ENCODE assay signal across 32 cellular contexts in genomic region chr2:215319500-215319899, GRCh38.
"Had no signal": no experiment of that assay in that cellular context is flagged by ENCODE, and none has a peak within 500 bp of the region (broad histone marks: within the 10 kb centered on the region; RNA-seq: fewer than 3 reads in every experiment).

No MANE protein-coding gene starts in this region.

- DNase-seq: naive B cell; naive thymus-derived CD8-positive, alpha-beta T cell; nephron progenitor cell; nucleus accumbens; ovary; posterior cingulate gyrus; psoas muscle; right cardiac atrium; spleen; stimulated activated CD4-positive, alpha-beta T cell treated with anti-CD3 and anti-CD28 coated beads, Interleukin-12 subunit alpha, Interleukin-12 subunit beta, amount 100 ng/mL, for 4 hours; stimulated activated CD4-positive, alpha-beta T cell treated with anti-CD3 and anti-CD28 coated beads, Interleukin-1b, Interleukin-23, amount 100 ng/mL, for 48 hours; stimulated activated CD4-positive, alpha-beta T cell treated with anti-CD3 and anti-CD28 coated beads, Interleukin-4, amount 100 ng/mL, for 1 hour; stimulated activated CD4-positive, alpha-beta T cell treated with anti-CD3 and anti-CD28 coated beads, Interleukin-4, amount 100 ng/mL, for 4 hours; stimulated activated CD8-positive, alpha-beta memory T cell treated with anti-CD3 and anti-CD28 coated beads, Interleukin-4, amount 100 ng/mL, for 48 hours; stimulated activated naive B cell treated with anti-CD40 and anti-IgM and Interleukin-4, amounts not matched to agents 10 μg/mL and 1 μg/mL and 100 μg/mL, for 72 hours; stimulated activated naive CD4-positive, alpha-beta T cell treated with Interleukin-2 at 50 U/mL for 16 hours; stomach; thyroid gland; transverse colon; upper lobe of left lung had no signal

- H3K27ac Mint-ChIP-seq: natural killer cell treated with Interleukin-12 subunit alpha and Interleukin-12 subunit beta and Interleukin-15 and Interleukin-18, amount 100 ng/mL, for 72 hours; nephron progenitor cell; progenitor cell of endocrine pancreas; stimulated activated naive B cell treated with anti-CD40 and anti-IgM and Interleukin-4, amounts not matched to agents 10 μg/mL and 1 μg/mL and 100 μg/mL, for 72 hours; stimulated activated naive CD8-positive, alpha-beta T cell treated with anti-CD3 and anti-CD28 coated beads, Interleukin-15, Interleukin-2, amounts not matched to agents 100 ng/mL and 50 ng/mL, for 24 hours had no signal

- H3K27me3 ChIP-seq: neutrophil, ovary, spleen, stomach, thyroid gland, transverse colon, upper lobe of left lung, vagina had no signal

- H3K4me2 ChIP-seq: smooth muscle cell had no signal

- H3K9me3 Mint-ChIP-seq: naive B cell; naive thymus-derived CD8-positive, alpha-beta T cell; natural killer cell treated with Interleukin-12 subunit alpha and Interleukin-12 subunit beta and Interleukin-15 and Interleukin-18, amount 100 ng/mL, for 72 hours; neural crest cell; stimulated activated naive B cell treated with anti-CD40 and anti-IgM and Interleukin-4, amounts not matched to agents 10 μg/mL and 1 μg/mL and 100 μg/mL, for 72 hours; stimulated activated naive CD8-positive, alpha-beta T cell treated with anti-CD3 and anti-CD28 coated beads, Interleukin-15, Interleukin-2, amounts not matched to agents 100 ng/mL and 50 ng/mL, for 24 hours had no signal

- H3K9me3 ChIP-seq: neutrophil, ovary, psoas muscle, spleen, stomach, thoracic aorta, thyroid gland, transverse colon, upper lobe of left lung, vagina had no signal

- H3K27me3 Mint-ChIP-seq: naive B cell; naive thymus-derived CD8-positive, alpha-beta T cell; natural killer cell treated with Interleukin-12 subunit alpha and Interleukin-12 subunit beta and Interleukin-15 and Interleukin-18, amount 100 ng/mL, for 72 hours; progenitor cell of endocrine pancreas; stimulated activated naive B cell treated with anti-CD40 and anti-IgM and Interleukin-4, amounts not matched to agents 10 μg/mL and 1 μg/mL and 100 μg/mL, for 72 hours; stimulated activated naive CD8-positive, alpha-beta T cell treated with anti-CD3 and anti-CD28 coated beads, Interleukin-15, Interleukin-2, amounts not matched to agents 100 ng/mL and 50 ng/mL, for 24 hours had no signal

- FAIRE-seq: urothelium cell line had no signal

- H3K4me3 ChIP-seq: ovary, psoas muscle, skin epidermis, smooth muscle cell, spleen, stomach, thoracic aorta, thyroid gland, transverse colon, upper lobe of left lung, vagina had no signal

- H3K36me3 ChIP-seq: neutrophil, ovary had no signal

- ATAC-seq: naive thymus-derived CD8-positive, alpha-beta T cell; natural killer cell treated with Interleukin-12 subunit alpha and Interleukin-12 subunit beta and Interleukin-15 and Interleukin-18, amount 100 ng/mL, for 72 hours; psoas muscle; right cardiac atrium; sciatic nerve; stimulated activated naive B cell treated with anti-CD40 and anti-IgM and Interleukin-4, amounts not matched to agents 10 μg/mL and 1 μg/mL and 100 μg/mL, for 72 hours had no signal

- H3K4me1 ChIP-seq: parathyroid adenoma, psoas muscle, thyroid gland, upper lobe of left lung had no signal

- H3K4me3 Mint-ChIP-seq: naive B cell; natural killer cell treated with Interleukin-12 subunit alpha and Interleukin-12 subunit beta and Interleukin-15 and Interleukin-18, amount 100 ng/mL, for 72 hours; nephron progenitor cell; neural crest cell; stimulated activated naive B cell treated with anti-CD40 and anti-IgM and Interleukin-4, amounts not matched to agents 10 μg/mL and 1 μg/mL and 100 μg/mL, for 72 hours; stimulated activated naive CD8-positive, alpha-beta T cell treated with anti-CD3 and anti-CD28 coated beads, Interleukin-15, Interleukin-2, amounts not matched to agents 100 ng/mL and 50 ng/mL, for 24 hours had no signal

- H2AFZ ChIP-seq: parathyroid adenoma had no signal

- H3K9ac ChIP-seq: parathyroid adenoma had no signal

- H3K27ac ChIP-seq: neutrophil, ovary, parathyroid adenoma, psoas muscle, skin epidermis, stomach, thoracic aorta, thyroid gland, transverse colon, upper lobe of left lung, vagina had no signal

- H3K4me1 Mint-ChIP-seq: nephron progenitor cell had no signal
